In genomic region chr9:4207881-4208615, GRCh38 we compare ENCODE assay signal across 13 cellular contexts.
DNase-seq lines count a peak whose midpoint lies in the region; ATAC-seq and TF ChIP-seq lines count a peak whose summit lies in the region.
"Had no signal": no experiment of that assay in that cellular context is flagged by ENCODE, and none has a peak within 500 bp of the region (broad histone marks: within the 10 kb centered on the region; RNA-seq: fewer than 3 reads in every experiment).

No MANE protein-coding gene starts in this region.

- H3K27me3 ChIP-seq in BLaER1 (no peaks in the 10 kb centered on the region), dorsolateral prefrontal cortex (no peaks in the 10 kb centered on the region)

- peaks cover under 1% of the 10 kb centered on the region for H3K36me3 Mint-ChIP-seq in osteocyte (ENCODE audit: unreplicated experiment)

- no peaks in the 10 kb centered on the region for H3K36me3 ChIP-seq in BLaER1
- H3K36me3 ChIP-seq: HAP-1 had no signal

- H3K27me3 Mint-ChIP-seq in osteocyte (ENCODE audit: unreplicated experiment) = no peaks in the 10 kb centered on the region

- ATAC-seq in GM19351 (IDR thresholded peaks at IDR 0.05; ENCODE audit: unreplicated experiment) (no peak), HG02759 (IDR thresholded peaks at IDR 0.05; ENCODE audit: unreplicated experiment) (no peak)

- peaks cover 7% of the 10 kb centered on the region; the same call in 1 of the 2 replicates for H3K9me3 ChIP-seq in BLaER1
- H3K9me3 ChIP-seq: HAP-1 had no signal

- H3K4me3 Mint-ChIP-seq in osteocyte (ENCODE audit: unreplicated experiment) = no peak overlapping the region
- H3K4me3 Mint-ChIP-seq: central memory CD8-positive, alpha-beta T cell had no signal

- intact Hi-C loops in dorsolateral prefrontal cortex (cut with DNase I) = no loop called here

- H3K4me1 Mint-ChIP-seq in osteocyte (ENCODE audit: unreplicated experiment) = peaks cover 19% of the 10 kb centered on the region
- H3K4me1 Mint-ChIP-seq: central memory CD8-positive, alpha-beta T cell had no signal

- peaks cover 20% of the 10 kb centered on the region for H3K4me1 ChIP-seq in BLaER1

- no peaks in the 10 kb centered on the region for H3K9me3 Mint-ChIP-seq in osteocyte (ENCODE audit: unreplicated experiment)
- H3K9me3 Mint-ChIP-seq: central memory CD8-positive, alpha-beta T cell had no signal

- peak overlapping the region; percentile 64; the same call in 1 of the 2 replicates for H3K27ac ChIP-seq in BLaER1
- no peak overlapping the region for H3K27ac ChIP-seq in dorsolateral prefrontal cortex
- H3K27ac ChIP-seq: C4-2B had no signal

- DNase-seq in NCI-H69 (lab: John Stamatoyannopoulos, UW) (peak; percentile 18), fibroblast of the aortic adventitia (ENCODE audit: low read depth) (peak; percentile 75), osteocyte (ENCODE audit: extremely low spot score, unreplicated experiment) (no peak), dorsolateral prefrontal cortex (no peak), NCI-H510A treated with DMSO at 0.1 percent for 48 hours (lab: John Stamatoyannopoulos, UW) (no peak)
- DNase-seq: activated CD4-positive, CD25-positive, alpha-beta regulatory T cell treated with anti-CD3 and anti-CD28 coated beads, Interleukin-2, amount 50 U/mL, for 72 hours; NCI-H524 had no signal

- H3K9ac ChIP-seq in BLaER1 = peak overlapping the region; percentile 21; the same call in 1 of the 2 replicates

- peak overlapping the region; percentile 36 for H3K27ac Mint-ChIP-seq in osteocyte (ENCODE audit: unreplicated experiment)

- H3K4me3 ChIP-seq in BLaER1 (no peak overlapping the region), fibroblast of the aortic adventitia (ENCODE audit: low read depth, low read length) (no peak overlapping the region), dorsolateral prefrontal cortex (no peak overlapping the region)
- H3K4me3 ChIP-seq: HAP-1 had no signal

- TF ChIP-seq CTCF in fibroblast of the aortic adventitia (IDR thresholded peaks at IDR 0.05; ENCODE audit: insufficient read depth, low read length) = no peak
- TF ChIP-seq CTCF in osteocyte (IDR thresholded peaks at IDR 0.05) = no peak
- no peak for TF ChIP-seq CTCF in dorsolateral prefrontal cortex (IDR thresholded peaks at IDR 0.05 in 54 of 56, conservative IDR thresholded peaks at IDR 0.05 in 2 of 56; ENCODE audit: low read depth in 1 of 56, partially characterized antibody in 56 of 56)

- H3K4me2 ChIP-seq in BLaER1 = peak overlapping the region; percentile 74

- no peaks in the 10 kb centered on the region for H4K20me1 ChIP-seq in BLaER1

Comparison
In these comparisons a context has a peak if more than half of its experiments do, and no peak if none do; other contexts are left out.
1. DNase-seq: peak in NCI-H69 (single experiment) and fibroblast of the aortic adventitia (single experiment); none in osteocyte (single experiment), dorsolateral prefrontal cortex (0 of 10) and NCI-H510A treated with DMSO at 0.1 percent for 48 hours (single experiment).